In genomic region chr3:49719214-49719884, GRCh38 we compare ENCODE assay signal across 8 cellular contexts. TPM values are rescaled to one million over a fixed set of nuclear protein-coding genes. Genes with fewer than 3 reads are reported as not detected.
DNase-seq lines count a peak whose midpoint lies in the region; ATAC-seq, FAIRE-seq and TF ChIP-seq lines count a peak whose summit lies in the region.

Gene AMIGO3, minus strand, starts transcription at chr3:49719684. Its CDS starts 219 bp downstream, at chr3:49719465.

- BruUV-seq in mammary epithelial cell (replicated peaks; lab: Mats Ljungman, UMichigan), result no TSS peak

- H3K9ac ChIP-seq in mammary epithelial cell (ENCODE audit: insufficient read depth, low read length) (no peak within 1 kb of the TSS), skeletal muscle tissue (ENCODE audit: low read depth in 1 of 3, low read length in 3 of 3) (peak within 1 kb of the TSS; percentile 38 to 79 (median 54))

- TF ChIP-seq POLR2A in GM12891 (IDR thresholded peaks at IDR 0.05; ENCODE audit: low read depth, low read length), result peak; percentile 78

- dilution Hi-C loops in mammary epithelial cell (cut with HindIII; ENCODE audit: low sequenced_read_pairs), result loop anchor here (5.0 kb wide), 2 partner anchors 42 to 138 kb away; partner anchors contain the start of gene TRAIP

- TF ChIP-seq CTCF in WERI-Rb-1 (IDR thresholded peaks at IDR 0.05; ENCODE audit: low read depth, low read length) (peak; percentile 85), mammary epithelial cell (conservative IDR thresholded peaks at IDR 0.05 in 1 of 2, IDR thresholded peaks at IDR 0.05 in 1 of 2; ENCODE audit: extremely low read depth in 1 of 2, insufficient read depth in 1 of 2, low read depth in 1 of 2, low read length in 2 of 2) (peak; percentile 12 to 38)

- H4K20me1 ChIP-seq in mammary epithelial cell (ENCODE audit: insufficient read depth, low read length), result peaks cover 2% of the 10 kb centered on the region

- peaks cover 22% of the 10 kb centered on the region for H3K79me2 ChIP-seq in mammary epithelial cell (ENCODE audit: insufficient read depth, low read length)

- H3K9me3 ChIP-seq in WERI-Rb-1 (ENCODE audit: severe bottlenecking) (no peaks in the 10 kb centered on the region), mammary epithelial cell (replicated peaks; ENCODE audit: insufficient read depth, low read length) (no peaks in the 10 kb centered on the region), skeletal muscle tissue (ENCODE audit: control insufficient read depth in 3 of 3, low read length in 3 of 3) (no peaks in the 10 kb centered on the region), SJCRH30 (replicated peaks) (no peaks in the 10 kb centered on the region)

- H3K27me3 ChIP-seq in WERI-Rb-1 (ENCODE audit: insufficient read depth, low read depth, severe bottlenecking) (no peaks in the 10 kb centered on the region), mammary epithelial cell (ENCODE audit: insufficient read depth, low read length) (no peaks in the 10 kb centered on the region), skeletal muscle tissue (ENCODE audit: control insufficient read depth in 3 of 3, insufficient read depth in 3 of 3, low read length in 3 of 3) (no peaks in the 10 kb centered on the region), SJCRH30 (no peaks in the 10 kb centered on the region)

- CTCF ChIA-PET in mammary epithelial cell (lab: Charles Lee; ENCODE audit: low non-redundant PET), result no interaction called here

- peak within 1 kb of the TSS; percentile 38 for H3K27ac ChIP-seq in WERI-Rb-1
- H3K27ac ChIP-seq in mammary epithelial cell (ENCODE audit: insufficient read depth, low read depth, low read length), result no peak within 1 kb of the TSS
- no peak within 1 kb of the TSS for H3K27ac ChIP-seq in skeletal muscle tissue (ENCODE audit: low read depth, low read length)
- H3K27ac ChIP-seq in SJCRH30, result no peak within 1 kb of the TSS

- intact Hi-C loops in mammary epithelial cell (cut with micrococcal nuclease), result loop anchor here (1.0 kb wide), 1 partner anchor 120 kb away; no protein-coding TSS in a partner anchor

- H3K4me3 ChIP-seq in WERI-Rb-1 (ENCODE audit: low read depth, low read length) (peak within 1 kb of the TSS; percentile 46), mammary epithelial cell (replicated peaks in 1 of 3; ENCODE audit: insufficient read depth in 1 of 3, low read depth in 2 of 3, low read length in 3 of 3) (peak within 1 kb of the TSS in 2 of 3 experiments; percentile 43 to 58), skeletal muscle tissue (ENCODE audit: low read length in 3 of 3) (peak within 1 kb of the TSS; percentile 79 to 89 (median 80)), SJCRH30 (no peak within 1 kb of the TSS)

- peak; percentile 95 for FAIRE-seq in GM12891 (lab: Jason Lieb, UNC)

- WGBS in mammary epithelial cell (ENCODE audit: low coverage, missing lambda C conversion rate), result 3% methylated on average over 48 of the region's 50 CpGs

- ATAC-seq in HG02798 (IDR thresholded peaks at IDR 0.05; ENCODE audit: poor library complexity, unreplicated experiment), result peak; percentile 49

- H3K4me2 ChIP-seq in mammary epithelial cell (ENCODE audit: insufficient read depth, low read depth, low read length), result peak within 1 kb of the TSS; percentile 94

- in situ Hi-C loops in mammary epithelial cell (cut with MboI; ENCODE audit: low sequenced_read_pairs in 2 of 2), result no loop called here

- peak; percentile 96 for DNase-seq in GM12891 (ENCODE audit: insufficient read length, low spot score)
- DNase-seq in NCI-H2029 treated with DMSO at 0.1 percent for 48 hours (lab: John Stamatoyannopoulos, UW), result peak; percentile 50
- DNase-seq in WERI-Rb-1, result peak; percentile 96
- peak; percentile 88 for DNase-seq in mammary epithelial cell
- peak; percentile 97 for DNase-seq in iPS-NIHi11 (ENCODE audit: low spot score)
- no peak for DNase-seq in SJCRH30

- H3K4me1 ChIP-seq in mammary epithelial cell (ENCODE audit: insufficient read depth, low read length) (peaks cover 29% of the 10 kb centered on the region), skeletal muscle tissue (ENCODE audit: control insufficient read depth in 3 of 3, insufficient read depth in 3 of 3, low read length in 3 of 3) (peaks cover 49 to 73% (median 63%) of the 10 kb centered on the region in 3 donors), SJCRH30 (no peaks in the 10 kb centered on the region)

- H3K36me3 ChIP-seq in WERI-Rb-1 (peaks cover 46% of the 10 kb centered on the region), mammary epithelial cell (ENCODE audit: insufficient read depth, low read length) (no peaks in the 10 kb centered on the region), skeletal muscle tissue (ENCODE audit: control insufficient read depth in 3 of 3, insufficient read depth in 3 of 3, low read length in 3 of 3) (peaks cover 46 to 55% (median 52%) of the 10 kb centered on the region in 3 donors), SJCRH30 (peaks cover 10% of the 10 kb centered on the region; the same call in 1 of the 2 replicates)

- peak within 1 kb of the TSS; percentile 39 for H2AFZ ChIP-seq in mammary epithelial cell (ENCODE audit: low read depth, low read length)

TF ChIP-seq in GM12891, 5 proteins besides CTCF, POLR2A, EP300 and RAD21:
- no peak for TF ChIP-seq SPI1 (IDR thresholded peaks at IDR 0.05; ENCODE audit: low read depth, low read length)
- peak; percentile 32; the same call in 1 of the 2 replicates for TF ChIP-seq POU2F2 (IDR thresholded peaks at IDR 0.05; ENCODE audit: low read depth, low read length)
- peak; percentile 30; the same call in 1 of the 2 replicates for TF ChIP-seq POLR2AphosphoS5 (IDR thresholded peaks at IDR 0.05; ENCODE audit: low read depth, low read length)

RNA-seq across cellular contexts. Expression of gene AMIGO3, which starts in this region (rescaled TPM):
- polyA plus RNA-seq in GM12891 (2012; ENCODE audit: low read depth, missing spikeins), result 1.0 TPM
- total RNA-seq in mammary epithelial cell (under 1 TPM in 1 of 2 donors, not detected in 1; 0.50 TPM), skeletal muscle tissue (under 0.01 TPM)
- polyA plus RNA-seq in mammary epithelial cell, result not detected
- 2.1 TPM for polyA minus RNA-seq in mammary epithelial cell
- total RNA-seq in SJCRH30 (2014; rRNA removed; shearing (Covaris generic)), result 3.9 and 4.2 TPM in 2 replicates

Comparison
In these comparisons a context has a peak if more than half of its experiments do, and no peak if none do; other contexts are left out.
1. DNase-seq: peak in GM12891 (single experiment), NCI-H2029 treated with DMSO at 0.1 percent for 48 hours (single experiment), WERI-Rb-1 (single experiment), mammary epithelial cell (single experiment) and iPS-NIHi11 (single experiment); none in SJCRH30 (0 of 2).